In genomic region chr20:15077733-15078132, GRCh38 we compare ENCODE assay signal across 15 cellular contexts.
A peak's percentile ranks its signal among the peaks of the same experiment; 100 is the strongest.
DNase-seq lines count a peak whose midpoint lies in the region; ATAC-seq and TF ChIP-seq lines count a peak whose summit lies in the region.
"Had no signal": no experiment of that assay in that cellular context is flagged by ENCODE, and none has a peak within 500 bp of the region (broad histone marks: within the 10 kb centered on the region; RNA-seq: fewer than 3 reads in every experiment).

No MANE protein-coding gene starts in this region.

- TF ChIP-seq EP300 in tibial nerve (IDR thresholded peaks at IDR 0.05), result no peak

- no peaks in the 10 kb centered on the region for H3K36me3 Mint-ChIP-seq in neural crest cell (ENCODE audit: low read depth)
- H3K36me3 Mint-ChIP-seq: CD4-positive, alpha-beta memory T cell had no signal

- no peak overlapping the region for H3K4me3 Mint-ChIP-seq in neural crest cell
- H3K4me3 Mint-ChIP-seq: CD4-positive, alpha-beta memory T cell had no signal

- no peaks in the 10 kb centered on the region for H3K27me3 Mint-ChIP-seq in neural crest cell (ENCODE audit: low read depth)
- H3K27me3 Mint-ChIP-seq: CD4-positive, alpha-beta memory T cell had no signal

- no peak overlapping the region for H3K27ac ChIP-seq in tibial nerve
- H3K27ac ChIP-seq: C4-2B had no signal

- H3K36me3 ChIP-seq in tibial nerve, result no peaks in the 10 kb centered on the region
- H3K36me3 ChIP-seq: BE2C had no signal

- peaks cover 7% of the 10 kb centered on the region for H3K4me1 Mint-ChIP-seq in neural crest cell
- H3K4me1 Mint-ChIP-seq: CD4-positive, alpha-beta memory T cell had no signal

- peaks cover 0 to 4% (median 0%) of the 10 kb centered on the region in 4 donors for H3K4me1 ChIP-seq in tibial nerve

- TF ChIP-seq CTCF in neural crest cell (conservative IDR thresholded peaks at IDR 0.05) (no peak), tibial nerve (IDR thresholded peaks at IDR 0.05) (no peak)

- TF ChIP-seq POLR2A in tibial nerve (IDR thresholded peaks at IDR 0.05), result no peak

- H3K27me3 ChIP-seq in tibial nerve, result no peaks in the 10 kb centered on the region
- H3K27me3 ChIP-seq: BE2C had no signal

- no peaks in the 10 kb centered on the region for H3K9me3 Mint-ChIP-seq in neural crest cell

- DNase-seq in NCI-H69 (lab: John Stamatoyannopoulos, UW) (peak; percentile 11), left kidney (ENCODE audit: low read depth, low spot score) (peak; percentile 50), neural crest cell (ENCODE audit: low read depth, low spot score) (no peak), NCI-H524 treated with DMSO at 0.1 percent for 48 hours (lab: John Stamatoyannopoulos, UW) (no peak), tibial nerve (ENCODE audit: low spot score in 2 of 2) (no peak), NCI-H2029 (lab: John Stamatoyannopoulos, UW) (no peak), left cardiac atrium (no peak)
- DNase-seq: BE2C; CD4-positive, alpha-beta memory T cell; DMS153; DMS79 treated with DMSO at 0.1 percent for 48 hours; EL; GDM1; IMR-90 had no signal

- 56 to 73% methylated on average over 5 of the region's 5 CpGs for WGBS in tibial nerve, 2 donors

- no peak overlapping the region for H3K4me3 ChIP-seq in tibial nerve

- peak overlapping the region; percentile 31 for H3K27ac Mint-ChIP-seq in neural crest cell (ENCODE audit: unreplicated experiment)
- H3K27ac Mint-ChIP-seq: CD4-positive, alpha-beta memory T cell had no signal

- ATAC-seq in left cardiac atrium, result no peak

- intact Hi-C loops in left cardiac atrium (cut with DNase I), result no loop called here

- H3K9me3 ChIP-seq in tibial nerve, result no peaks in the 10 kb centered on the region
- H3K9me3 ChIP-seq: BE2C had no signal

Comparison
In these comparisons a context has a peak if more than half of its experiments do, and no peak if none do; other contexts are left out.
1. DNase-seq: peak in NCI-H69 (single experiment) and left kidney (single experiment); none in neural crest cell (single experiment), NCI-H524 treated with DMSO at 0.1 percent for 48 hours (single experiment), tibial nerve (0 of 2), NCI-H2029 (single experiment) and left cardiac atrium (single experiment).